8 cellular contexts compared by ENCODE assay signal in the genomic region with DNA sequence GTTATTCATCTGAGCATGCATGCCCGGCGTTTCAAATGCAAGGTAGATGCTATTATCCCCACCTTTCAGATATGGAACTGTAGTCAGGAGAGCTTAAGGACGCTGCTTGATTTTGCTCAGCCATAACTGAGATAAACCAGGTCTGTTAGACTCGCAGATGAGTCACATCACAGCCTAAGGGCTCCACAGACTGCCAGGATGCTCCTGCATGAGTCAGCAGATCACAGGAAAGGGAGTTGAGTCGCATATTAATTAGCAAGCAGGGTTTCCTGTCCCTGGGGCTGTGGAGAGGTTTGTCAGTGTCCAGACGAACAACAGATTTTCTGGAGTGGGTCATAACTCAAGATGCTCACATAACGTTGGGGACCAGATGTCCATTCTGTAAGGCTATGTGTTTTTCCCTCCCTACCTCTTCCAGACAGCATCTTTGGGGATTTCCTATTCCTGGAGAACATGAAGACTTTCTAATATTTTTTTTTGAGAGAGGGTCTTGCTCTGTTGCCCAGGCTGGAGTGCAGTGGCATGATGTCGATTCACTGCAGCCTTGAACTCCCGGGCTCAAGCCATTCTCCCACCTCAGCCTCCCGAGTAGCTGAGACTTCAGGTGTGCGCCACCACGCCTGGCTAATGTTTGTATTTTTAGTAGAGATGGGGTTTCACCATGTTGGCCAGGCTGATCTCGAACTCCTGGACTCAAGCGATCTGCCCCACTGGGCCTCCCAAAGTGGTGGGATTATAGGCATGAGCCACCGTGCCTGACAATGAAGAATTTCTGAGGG. TPM values are rescaled to one million over a fixed set of nuclear protein-coding genes. Genes with fewer than 3 reads are reported as not detected.
DNase-seq lines count a peak whose midpoint lies in the region; ATAC-seq and TF ChIP-seq lines count a peak whose summit lies in the region.

No MANE protein-coding gene starts in this region.

- no peaks in the 10 kb centered on the region for H3K4me1 Mint-ChIP-seq in brain

- TF ChIP-seq CTCF in brain (conservative IDR thresholded peaks at IDR 0.05) (no peak), lower lobe of right lung (IDR thresholded peaks at IDR 0.05) (no peak)

- intact Hi-C loops in lower lobe of right lung (cut with DNase I), result no loop called here

- no peak overlapping the region for H3K4me3 Mint-ChIP-seq in brain

- H3K4me3 ChIP-seq in lower lobe of right lung, result no peak overlapping the region

- no peak overlapping the region for H3K27ac ChIP-seq in lower lobe of right lung

- H3K27me3 Mint-ChIP-seq in brain, result no peaks in the 10 kb centered on the region

- peak; percentile 56 to 62 for ATAC-seq in lower lobe of right lung
- no peak for ATAC-seq in HG03457 (IDR thresholded peaks at IDR 0.05; ENCODE audit: unreplicated experiment)
- ATAC-seq in HG03097 (IDR thresholded peaks at IDR 0.05; ENCODE audit: low FRiP score, unreplicated experiment), result no peak

- peaks cover 90% of the 10 kb centered on the region for H3K36me3 Mint-ChIP-seq in brain

- H3K27ac Mint-ChIP-seq in brain, result peak overlapping the region in 3 of 5 experiments; percentile 15 to 69 (median 16)

- DNase-seq in AG08396 (ENCODE audit: low spot score) (peak; percentile 93), HK-2 (ENCODE audit: unreplicated experiment) (peak; percentile 79), UCSD-AML1 (lab: John Stamatoyannopoulos, UW; ENCODE audit: unreplicated experiment) (peak; percentile 68), lower lobe of right lung (no peak)
- peak; percentile 23 for DNase-seq in stimulated activated CD8-positive, alpha-beta memory T cell treated with anti-CD3 and anti-CD28 coated beads, Interleukin-7, amount 100 ng/mL, for 24 hours (ENCODE audit: low read depth)

- H3K9me3 ChIP-seq in lower lobe of right lung, result no peaks in the 10 kb centered on the region

- H3K36me3 ChIP-seq in lower lobe of right lung, result peaks cover 25% of the 10 kb centered on the region

- peaks cover 0 to 9% (median 3%) of the 10 kb centered on the region in 5 experiments for H3K9me3 Mint-ChIP-seq in brain

- H3K4me1 ChIP-seq in lower lobe of right lung, result peaks cover 16% of the 10 kb centered on the region

- no peaks in the 10 kb centered on the region for H3K27me3 ChIP-seq in lower lobe of right lung (ENCODE audit: low read depth)

RNA-seq across cellular contexts. Expression of gene PFKFB3, which starts 36.7 kb away (rescaled TPM):
- polyA plus RNA-seq in brain (ENCODE audit: insufficient read depth, low read depth, low replicate concordance), result 22.3 TPM
- 78.5 TPM for total RNA-seq in lower lobe of right lung

Comparison
In these comparisons a context has a peak if more than half of its experiments do, and no peak if none do; other contexts are left out.
1. ATAC-seq: peak in lower lobe of right lung (2 of 2); none in HG03457 (single experiment) and HG03097 (single experiment).